Comparison of ENCODE assay signal across 2 cellular contexts in genomic region chr4:78742300-78742699, GRCh38.
TF ChIP-seq lines count a peak whose summit lies in the region.

No MANE protein-coding gene starts in this region.

TF ChIP-seq in GM23338, 12 proteins besides CTCF, POLR2A, EP300 and RAD21:
- no peak for TF ChIP-seq ZNF462 (CRISPR knock-in tag; IDR thresholded peaks at IDR 0.05)

TF ChIP-seq in K562, 482 proteins besides CTCF, POLR2A, EP300 and RAD21:
- TF ChIP-seq ELK3 (CRISPR knock-in tag; IDR thresholded peaks at IDR 0.05) (no peak), ZNF146 (CRISPR knock-in tag; IDR thresholded peaks at IDR 0.05; ENCODE audit: unreplicated experiment) (no peak)
